ENCODE assay signal across 8 cellular contexts in genomic region chr17:76266244-76266938, GRCh38. TPM values are rescaled to one million over a fixed set of nuclear protein-coding genes. Genes with fewer than 3 reads are reported as not detected.
DNase-seq lines count a peak whose midpoint lies in the region; ATAC-seq lines count a peak whose summit lies in the region.

No MANE protein-coding gene starts in this region.

- peak overlapping the region; percentile 95 for H3K4me3 ChIP-seq in SK-N-MC
- peak overlapping the region; percentile 57 for H3K4me3 ChIP-seq in neuron (ENCODE audit: low read length)

- H3K9me3 ChIP-seq in SK-N-MC (ENCODE audit: low read depth, low read length): no peaks in the 10 kb centered on the region
- H3K9me3 ChIP-seq in neuron (ENCODE audit: low read length): no peaks in the 10 kb centered on the region

- H3K27me3 Mint-ChIP-seq in activated CD4-positive, alpha-beta T cell treated with anti-CD3 and anti-CD28 coated beads, Interleukin-2, amount 10 ng/mL, durations not matched to agents 7 days and 5 days: no peaks in the 10 kb centered on the region

- peaks cover 51% of the 10 kb centered on the region for H3K36me3 Mint-ChIP-seq in activated CD4-positive, alpha-beta T cell treated with anti-CD3 and anti-CD28 coated beads, Interleukin-2, amount 10 ng/mL, durations not matched to agents 7 days and 5 days (ENCODE audit: low read depth)

- H2AFZ ChIP-seq in neuron (ENCODE audit: low read depth, low read length): no peak overlapping the region

- no peaks in the 10 kb centered on the region for H3K9me3 Mint-ChIP-seq in activated CD4-positive, alpha-beta T cell treated with anti-CD3 and anti-CD28 coated beads, Interleukin-2, amount 10 ng/mL, durations not matched to agents 7 days and 5 days

- H3K36me3 ChIP-seq in SK-N-MC (ENCODE audit: insufficient read depth, low read length): peaks cover 3% of the 10 kb centered on the region; the same call in 1 of the 2 replicates
- peaks cover 22% of the 10 kb centered on the region for H3K36me3 ChIP-seq in neuron (ENCODE audit: insufficient read depth, low read length)

- H3K9ac ChIP-seq in SK-N-MC (ENCODE audit: insufficient read length): peak overlapping the region; percentile 84

- H3K27ac ChIP-seq in SK-N-MC: peak overlapping the region; percentile 28; the same call in 1 of the 2 replicates
- H3K27ac ChIP-seq in epithelial cell of prostate: peak overlapping the region; percentile 95

- peak; percentile 44 for DNase-seq in activated CD4-positive, alpha-beta T cell treated with anti-CD3 and anti-CD28 coated beads, Interleukin-2, amount 10 ng/mL, durations not matched to agents 7 days and 5 days
- no peak for DNase-seq in activated CD4-positive, alpha-beta T cell treated with anti-CD3 and anti-CD28 coated beads for 4 hours
- DNase-seq in SK-N-MC (ENCODE audit: low read depth, low spot score) (no peak), epithelial cell of prostate (ENCODE audit: low read depth, low spot score) (no peak), occipital lobe (lab: John Stamatoyannopoulos, UW) (no peak)

- H3K4me1 ChIP-seq in neuron (ENCODE audit: insufficient read depth, low read length): peaks cover 26% of the 10 kb centered on the region

- H3K4me1 Mint-ChIP-seq in activated CD4-positive, alpha-beta T cell treated with anti-CD3 and anti-CD28 coated beads, Interleukin-2, amount 10 ng/mL, durations not matched to agents 7 days and 5 days: peaks cover 63% of the 10 kb centered on the region

- POLR2A ChIA-PET in activated CD4-positive, alpha-beta T cell treated with anti-CD3 and anti-CD28 coated beads, Interleukin-2, amount 10 ng/mL, durations not matched to agents 7 days and 5 days (lab: Charles Lee): interaction anchor here (1.0 to 5.8 kb wide), 5 partner anchors 20 to 86 kb away, joined by 3 to 45 read pairs (median 6); no protein-coding TSS in a partner anchor

- ATAC-seq in GM19035 (IDR thresholded peaks at IDR 0.05; ENCODE audit: unreplicated experiment): no peak
- no peak for ATAC-seq in GM18867 (IDR thresholded peaks at IDR 0.05; ENCODE audit: unreplicated experiment)

- CTCF ChIA-PET in activated CD4-positive, alpha-beta T cell treated with anti-CD3 and anti-CD28 coated beads, Interleukin-2, amount 10 ng/mL, durations not matched to agents 7 days and 5 days (lab: Charles Lee): interaction anchor here (0.6 to 3.0 kb wide), 6 partner anchors 10 to 145 kb away, joined by 3 to 12 read pairs (median 5); no protein-coding TSS in a partner anchor

- H3K4me3 Mint-ChIP-seq in activated CD4-positive, alpha-beta T cell treated with anti-CD3 and anti-CD28 coated beads, Interleukin-2, amount 10 ng/mL, durations not matched to agents 7 days and 5 days: peak overlapping the region; percentile 93

- no peaks in the 10 kb centered on the region for H3K27me3 ChIP-seq in neuron (ENCODE audit: insufficient read depth, low read length)

- H3K27ac Mint-ChIP-seq in activated CD4-positive, alpha-beta T cell treated with anti-CD3 and anti-CD28 coated beads, Interleukin-2, amount 10 ng/mL, durations not matched to agents 7 days and 5 days: peak overlapping the region; percentile 99

RNA-seq across cellular contexts. Expression of gene UBALD2, which starts 1.2 kb away (rescaled TPM):
- total RNA-seq in activated CD4-positive, alpha-beta T cell treated with anti-CD3 and anti-CD28 coated beads, Interleukin-2, amount 10 ng/mL, durations not matched to agents 7 days and 5 days: 100 to 1,000 TPM; 319 to 399 TPM
- 2.8 TPM for total RNA-seq in occipital lobe

RNA-seq across cellular contexts. Expression of gene RNF157, which starts 26.1 kb away (rescaled TPM):
- total RNA-seq in activated CD4-positive, alpha-beta T cell treated with anti-CD3 and anti-CD28 coated beads, Interleukin-2, amount 10 ng/mL, durations not matched to agents 7 days and 5 days: 100 to 1,000 TPM; 121 to 129 TPM
- total RNA-seq in occipital lobe: 17.5 TPM

RNA-seq across cellular contexts. Expression of gene QRICH2, which starts 41.7 kb away (rescaled TPM):
- 1 to 10 TPM; 3.6 to 3.7 TPM for total RNA-seq in activated CD4-positive, alpha-beta T cell treated with anti-CD3 and anti-CD28 coated beads, Interleukin-2, amount 10 ng/mL, durations not matched to agents 7 days and 5 days
- total RNA-seq in occipital lobe: 6.1 TPM

Comparison
In these comparisons a context has a peak if more than half of its experiments do, and no peak if none do; other contexts are left out.
1. RNA of gene UBALD2, which starts 1.2 kb away (total RNA-seq): 319 to 399 TPM in activated CD4-positive, alpha-beta T cell treated with anti-CD3 and anti-CD28 coated beads, Interleukin-2, amount 10 ng/mL, durations not matched to agents 7 days and 5 days; 2.8 TPM in occipital lobe (single experiment); every median in the first group is over 10 times any median in the second.